In the genomic region with DNA sequence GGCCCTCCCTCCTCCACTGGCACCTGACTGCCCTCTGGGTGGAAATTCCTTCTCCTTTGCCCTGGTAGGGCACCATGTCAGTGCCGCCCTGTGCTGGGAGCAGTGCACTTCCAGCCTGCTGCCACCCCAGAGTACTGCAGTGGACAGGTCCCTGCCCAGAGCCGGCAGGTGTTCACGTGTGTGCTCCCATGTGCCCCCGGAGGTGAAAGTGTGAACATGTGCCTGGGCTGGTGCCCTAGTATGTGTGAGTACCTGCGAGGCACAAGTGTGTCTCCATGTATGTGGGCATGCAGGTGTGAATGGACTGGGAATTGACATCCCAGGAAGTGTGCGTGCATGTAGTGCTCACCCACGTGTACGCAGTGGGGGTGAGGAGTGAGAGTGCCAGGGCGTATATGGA, we compare ENCODE assay signal across 8 cellular contexts. TPM values are rescaled to one million over a fixed set of nuclear protein-coding genes. Genes with fewer than 3 reads are reported as not detected.
DNase-seq lines count a peak whose midpoint lies in the region; ATAC-seq, FAIRE-seq and TF ChIP-seq lines count a peak whose summit lies in the region.
"Had no signal": no experiment of that assay in that cellular context is flagged by ENCODE, and none has a peak within 500 bp of the region (broad histone marks: within the 10 kb centered on the region; RNA-seq: fewer than 3 reads in every experiment).

No MANE protein-coding gene starts in this region.

- no peak overlapping the region for H3K9ac ChIP-seq in GM12878 (ENCODE audit: control insufficient read depth, insufficient read depth, low read length)

- H4K20me1 ChIP-seq in GM12878 (ENCODE audit: control insufficient read depth, insufficient read depth), result no peaks in the 10 kb centered on the region

- SMC1A ChIA-PET in GM12878 (lab: Charles Lee; ENCODE audit: uncharacterized antibody, unreplicated experiment), result no interaction called here

- no peaks in the 10 kb centered on the region for H3K79me2 ChIP-seq in GM12878 (ENCODE audit: control insufficient read depth, insufficient read depth, low read length)

- BruUV-seq in GM12878 (replicated peaks; lab: Mats Ljungman, UMichigan), result no TSS peak

- H3K27me3 ChIP-seq in GM12878 (replicated peaks in 1 of 2; ENCODE audit: control insufficient read depth in 2 of 2, insufficient read depth in 2 of 2, low read length in 1 of 2) (no peaks in the 10 kb centered on the region; a peak in 2 of 4 replicates), spleen (replicated peaks in 1 of 7) (no peaks in the 10 kb centered on the region)

- FAIRE-seq in GM12878 (lab: Jason Lieb, UNC), result peak; percentile 44
- FAIRE-seq: astrocyte had no signal

- no peak overlapping the region for H3K27ac ChIP-seq in GM12878 (ENCODE audit: control insufficient read depth, insufficient read depth)
- no peak overlapping the region for H3K27ac ChIP-seq in spleen

- TF ChIP-seq EP300 in GM12878 (IDR thresholded peaks at IDR 0.05; ENCODE audit: borderline replicate concordance in 1 of 2, control insufficient read depth in 1 of 2, low read depth in 2 of 2, low read length in 2 of 2), result no peak

- H2AFZ ChIP-seq in GM12878 (ENCODE audit: control insufficient read depth, low read depth, low read length), result no peak overlapping the region

- ATAC-seq in GM18498 (IDR thresholded peaks at IDR 0.05; ENCODE audit: unreplicated experiment) (peak; percentile 45), GM12878 (peak; percentile 86), GM19467 (IDR thresholded peaks at IDR 0.05; ENCODE audit: unreplicated experiment) (no peak), HG03442 (IDR thresholded peaks at IDR 0.05; ENCODE audit: unreplicated experiment) (no peak)

- in situ Hi-C loops in GM12878 (cut with MboI), result no loop called here

- RAD21 ChIA-PET in GM12878 (lab: Charles Lee; ENCODE audit: unreplicated experiment), result no interaction called here

- TF ChIP-seq POLR2A in GM12878 (IDR thresholded peaks at IDR 0.05; ENCODE audit: low read depth, low read length) (no peak), spleen (IDR thresholded peaks at IDR 0.05) (no peak)

- H3K9me3 ChIP-seq in GM12878 (replicated peaks; ENCODE audit: control insufficient read depth, insufficient read depth, low read length) (no peaks in the 10 kb centered on the region), spleen (no peaks in the 10 kb centered on the region)

- POLR2A ChIA-PET in GM12878 (lab: Charles Lee), result no interaction called here

- intact Hi-C loops in GM12878 (cut with micrococcal nuclease; ENCODE audit: unreplicated experiment), result no loop called here
- intact Hi-C loops in spleen (cut with DNase I; ENCODE audit: low total_unique reads), result no loop called here

- H3K4me1 ChIP-seq in GM12878 (ENCODE audit: control insufficient read depth, insufficient read depth, low read length) (no peaks in the 10 kb centered on the region), spleen (no peaks in the 10 kb centered on the region)

- DNase-seq in NCI-H69 (lab: John Stamatoyannopoulos, UW) (peak; percentile 34), GM12878 (ENCODE audit: low read depth, low spot score) (no peak), spleen (peak; percentile 36), GM10266 (ENCODE audit: extremely low spot score) (no peak)

- WGBS in GM12878 (ENCODE audit: insufficient coverage, insufficient replicate concordance, low lambda C conversion rate, missing lambda C conversion rate), result 70% methylated on average over 9 of the region's 9 CpGs
- WGBS in spleen, 5 donors, result 86 to 100% (median 89%) methylated on average over 3 to 9 of the region's 9 CpGs

- peak in 2 of 3 experiments; percentile 32 to 50; a peak in 2 of 6 replicates for TF ChIP-seq CTCF in GM12878 (IDR thresholded peaks at IDR 0.05 in 2 of 3, conservative IDR thresholded peaks at IDR 0.05 in 1 of 3; ENCODE audit: control insufficient read depth in 2 of 3, extremely low read depth in 1 of 3, insufficient read depth in 1 of 3, low read depth in 3 of 3, low read length in 3 of 3)
- peak in 1 of 11 experiments; percentile 15 for TF ChIP-seq CTCF in spleen (IDR thresholded peaks at IDR 0.05 in 8 of 11, conservative IDR thresholded peaks at IDR 0.05 in 3 of 11)
- no peak for TF ChIP-seq CTCF in GM10266 (IDR thresholded peaks at IDR 0.05; ENCODE audit: control insufficient read depth, insufficient read depth, low read depth, missing control alignments)

- no peak overlapping the region for H3K4me2 ChIP-seq in GM12878 (ENCODE audit: control insufficient read depth, insufficient read depth)

- H3K36me3 ChIP-seq in GM12878 (ENCODE audit: control insufficient read depth in 2 of 2, insufficient read depth in 2 of 2, low read length in 1 of 2) (no peaks in the 10 kb centered on the region), spleen (peaks cover 0 to under 1% (median 0%) of the 10 kb centered on the region in 6 donors)

- TF ChIP-seq RAD21 in GM12878 (IDR thresholded peaks at IDR 0.05; ENCODE audit: insufficient read depth, low read depth, low read length), result no peak; the same call in 1 of the 2 replicates

- CTCF ChIA-PET in GM12878 (lab: Yijun Ruan, JAX), result no interaction called here

- H3K4me3 ChIP-seq in GM12878, result no peak overlapping the region
- no peak overlapping the region for H3K4me3 ChIP-seq in spleen

TF ChIP-seq in GM12878, 131 proteins besides CTCF, POLR2A, EP300 and RAD21 (continues in another document):
- TF ChIP-seq SMC3 (IDR thresholded peaks at IDR 0.05; ENCODE audit: borderline replicate concordance, low read length) (no peak), ZNF274 (IDR thresholded peaks at IDR 0.05; ENCODE audit: insufficient read depth, insufficient read length) (no peak), CHD1 (IDR thresholded peaks at IDR 0.05; ENCODE audit: low read depth, low read length) (no peak), RCOR1 (conservative IDR thresholded peaks at IDR 0.05; ENCODE audit: low read depth, low read length) (no peak), ZSCAN29 (IDR thresholded peaks at IDR 0.05) (no peak), ESRRA (IDR thresholded peaks at IDR 0.05; ENCODE audit: low read length) (no peak), MTA3 (IDR thresholded peaks at IDR 0.05; ENCODE audit: borderline replicate concordance, low read length) (no peak), FOXM1 (IDR thresholded peaks at IDR 0.05; ENCODE audit: low read depth, low read length) (no peak)
- TF ChIP-seq, protein P1, sequence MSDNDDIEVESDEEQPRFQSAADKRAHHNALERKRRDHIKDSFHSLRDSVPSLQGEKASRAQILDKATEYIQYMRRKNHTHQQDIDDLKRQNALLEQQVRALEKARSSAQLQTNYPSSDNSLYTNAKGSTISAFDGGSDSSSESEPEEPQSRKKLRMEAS (IDR thresholded peaks at IDR 0.05; ENCODE audit: low read depth, low read length), result no peak
- TF ChIP-seq, protein P2, sequence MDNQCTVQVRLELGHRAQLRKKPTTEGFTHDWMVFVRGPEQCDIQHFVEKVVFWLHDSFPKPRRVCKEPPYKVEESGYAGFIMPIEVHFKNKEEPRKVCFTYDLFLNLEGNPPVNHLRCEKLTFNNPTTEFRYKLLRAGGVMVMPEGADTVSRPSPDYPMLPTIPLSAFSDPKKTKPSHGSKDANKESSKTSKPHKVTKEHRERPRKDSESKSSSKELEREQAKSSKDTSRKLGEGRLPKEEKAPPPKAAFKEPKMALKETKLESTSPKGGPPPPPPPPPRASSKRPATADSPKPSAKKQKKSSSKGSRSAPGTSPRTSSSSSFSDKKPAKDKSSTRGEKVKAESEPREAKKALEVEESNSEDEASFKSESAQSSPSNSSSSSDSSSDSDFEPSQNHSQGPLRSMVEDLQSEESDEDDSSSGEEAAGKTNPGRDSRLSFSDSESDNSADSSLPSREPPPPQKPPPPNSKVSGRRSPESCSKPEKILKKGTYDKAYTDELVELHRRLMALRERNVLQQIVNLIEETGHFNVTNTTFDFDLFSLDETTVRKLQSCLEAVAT (IDR thresholded peaks at IDR 0.05), result no peak

RNA-seq across cellular contexts. Expression of gene SDCBP2, which starts 29.4 kb away (rescaled TPM):
- 1.3 and 2.6 TPM in 2 replicates for total RNA-seq in GM12878 (2013; cell fraction: nucleolus; rRNA removed)
- 0.60 and 1.1 TPM in 2 replicates for total RNA-seq in GM12878 (2014; rRNA removed)
- 0.45 and 0.60 TPM in 2 replicates for total RNA-seq in GM12878 (2014; rRNA removed; fragmentation: Illumina TruSeq; extraction: Trizol)
- 0.77 and 1.5 TPM in 2 replicates for total RNA-seq in GM12878 (2021)
- polyA plus RNA-seq in GM12878 (2011; ENCODE audit: low read depth), result 0.91 TPM
- 1.3 and 1.5 TPM in 2 replicates for polyA plus RNA-seq in GM12878 (2011; rRNA removed)
- 2.3 and 3.4 TPM in 2 replicates for polyA plus RNA-seq in GM12878 (2011; cell fraction: cytosol; rRNA removed)
- 5.3 and 9.1 TPM in 2 replicates for polyA plus RNA-seq in GM12878 (2011; cell fraction: nucleus; rRNA removed)
- 2.0 and 3.7 TPM in 2 replicates for polyA plus RNA-seq in GM12878 (2012)
- 0.51 and 0.96 TPM in 2 replicates for polyA plus RNA-seq in GM12878 (2014; fragmentation: Illumina TruSeq; extraction: Trizol)
- polyA plus RNA-seq in GM12878 (2014; fragmentation: Nextera tagmentation; extraction: Ambion mirVana), result under 1 TPM in 1 of 2 experiments, not detected in 1; 0.16 TPM
- 1.3 and 1.9 TPM in 2 replicates for polyA plus RNA-seq in GM12878 (2014; rRNA removed)
- 1 to 10 TPM; 1.4 to 2.4 TPM for polyA plus RNA-seq in GM12878 (2016; fragmentation: Nextera tagmentation; extraction: Ambion mirVana)
- 0.29 and 1.0 TPM in 2 replicates for polyA minus RNA-seq in GM12878 (2011; rRNA and poly(A)+ RNA removed)
- polyA minus RNA-seq in GM12878 (2011; cell fraction: cytosol; rRNA and poly(A)+ RNA removed), result 1.5 TPM in 1 of 2 replicates, not detected in the other
- polyA minus RNA-seq in GM12878 (2011; cell fraction: nucleus; rRNA and poly(A)+ RNA removed), result 0.85 and 1.2 TPM in 2 replicates
- 1 to 10 TPM; 2.1 to 7.1 (median 3.5) TPM for total RNA-seq in spleen
- 1 to 10 TPM; 2.0 to 3.7 (median 3.0) TPM for polyA plus RNA-seq in spleen

RNA-seq across cellular contexts. Expression of gene SNPH, which starts 33.4 kb away (rescaled TPM):
- total RNA-seq in GM12878 (2013; cell fraction: nucleolus; rRNA removed), result 0.27 and 0.34 TPM in 2 replicates
- total RNA-seq in GM12878 (2014; rRNA removed) (0.45 and 0.49 TPM in 2 replicates), GM12878 (2014; rRNA removed; fragmentation: Illumina TruSeq; extraction: Trizol) (0.13 and 0.14 TPM in 2 replicates), GM12878 (2021) (0.31 and 0.53 TPM in 2 replicates), spleen (1 to 10 TPM; 2.0 to 3.5 (median 2.3) TPM)
- 0.07 TPM for polyA plus RNA-seq in GM12878 (2011; ENCODE audit: low read depth)
- polyA plus RNA-seq in GM12878 (2011; rRNA removed) (not detected in 2 replicates), GM12878 (2014; fragmentation: Illumina TruSeq; extraction: Trizol) (0.05 and 0.15 TPM in 2 replicates), GM12878 (2014; fragmentation: Nextera tagmentation; extraction: Ambion mirVana) (under 1 TPM in 1 of 2 experiments, not detected in 1; 0.02 TPM), GM12878 (2014; rRNA removed) (0.27 and 0.40 TPM in 2 replicates), GM12878 (2016; fragmentation: Nextera tagmentation; extraction: Ambion mirVana) (under 1 TPM; 0.37 to 0.44 TPM), spleen (1 to 10 TPM in 1 of 3 donors, under 1 TPM in 2; 0.58 to 1.8 (median 0.80) TPM)
- 0.01 and 0.02 TPM in 2 replicates for polyA plus RNA-seq in GM12878 (2011; cell fraction: cytosol; rRNA removed)
- polyA plus RNA-seq in GM12878 (2011; cell fraction: nucleus; rRNA removed), result 0.09 and 0.18 TPM in 2 replicates
- polyA plus RNA-seq in GM12878 (2012), result 0.09 and 0.14 TPM in 2 replicates
- polyA minus RNA-seq in GM12878 (2011; rRNA and poly(A)+ RNA removed), result not detected in 2 replicates
- 0.53 TPM in 1 of 2 replicates, not detected in the other for polyA minus RNA-seq in GM12878 (2011; cell fraction: cytosol; rRNA and poly(A)+ RNA removed)
- polyA minus RNA-seq in GM12878 (2011; cell fraction: nucleus; rRNA and poly(A)+ RNA removed), result not detected in 2 replicates

Comparison
In these comparisons a context has a peak if more than half of its experiments do, and no peak if none do; other contexts are left out.
1. ATAC-seq: peak in GM18498 (single experiment) and GM12878 (single experiment); none in GM19467 (single experiment) and HG03442 (single experiment).
2. DNase-seq: peak in NCI-H69 (single experiment) and spleen (single experiment); none in GM12878 (single experiment) and GM10266 (single experiment).